In the genomic region with DNA sequence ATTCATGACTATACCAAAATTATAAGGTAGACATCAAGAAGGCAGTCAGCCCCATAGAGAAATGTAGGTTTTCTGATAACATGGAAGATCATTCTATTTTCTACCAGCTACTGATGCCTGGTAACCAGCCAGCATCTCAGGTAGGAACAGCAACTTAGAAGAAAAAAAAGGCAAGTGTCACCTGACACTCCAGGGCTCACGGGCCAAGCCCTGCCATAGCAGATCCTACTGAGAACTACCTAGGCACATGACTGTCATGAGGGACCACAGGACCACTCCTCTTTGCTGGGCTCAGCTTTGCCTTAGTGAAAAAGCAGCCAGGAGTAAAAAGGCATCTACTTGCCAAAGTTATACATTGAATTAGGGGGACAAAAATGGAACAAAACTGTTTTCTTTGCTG, we compare ENCODE assay signal across 20 cellular contexts. TPM values are rescaled to one million over a fixed set of nuclear protein-coding genes. Genes with fewer than 3 reads are reported as not detected.
DNase-seq lines count a peak whose midpoint lies in the region; ATAC-seq and TF ChIP-seq lines count a peak whose summit lies in the region.
"Had no signal": no experiment of that assay in that cellular context is flagged by ENCODE, and none has a peak within 500 bp of the region (broad histone marks: within the 10 kb centered on the region; RNA-seq: fewer than 3 reads in every experiment).

No MANE protein-coding gene starts in this region.

- no peaks in the 10 kb centered on the region for H3K27me3 ChIP-seq in stomach smooth muscle (ENCODE audit: control insufficient read depth in 1 of 2, insufficient read depth in 2 of 2, low read length in 2 of 2)
- H3K27me3 ChIP-seq in body of pancreas = no peaks in the 10 kb centered on the region
- H3K27me3 ChIP-seq: neutrophil had no signal

- H3K36me3 ChIP-seq in stomach smooth muscle (ENCODE audit: control insufficient read depth in 2 of 2, insufficient read depth in 2 of 2, low read length in 2 of 2) (peaks cover 9 to 11% of the 10 kb centered on the region in 2 donors), body of pancreas (replicated peaks in 1 of 2; ENCODE audit: insufficient read depth in 1 of 2, low read depth in 2 of 2) (no peaks in the 10 kb centered on the region)

- ATAC-seq in body of pancreas = no peak

- peaks cover 8% of the 10 kb centered on the region for H3K27me3 Mint-ChIP-seq in glutamatergic neuron (ENCODE audit: unreplicated experiment)
- H3K27me3 Mint-ChIP-seq: activated naive CD4-positive, alpha-beta T cell treated with anti-CD3 and anti-CD28 coated beads, Interleukin-2, amount 50 U/mL, for 24 hours; CD4-positive, CD25-positive, alpha-beta regulatory T cell; memory B cell had no signal

- in situ Hi-C loops in SK-MEL-5 (cut with HindIII; ENCODE audit: low pct_unique_long_range_greater_than_20kb, low sequenced_read_pairs) = no loop called here

- intact Hi-C loops in body of pancreas (cut with DNase I) = no loop called here

- H3K4me1 Mint-ChIP-seq in glutamatergic neuron (ENCODE audit: low read depth, unreplicated experiment) = peaks cover 66% of the 10 kb centered on the region

- TF ChIP-seq POLR2A in body of pancreas (IDR thresholded peaks at IDR 0.05) = no peak

- H3K4me3 Mint-ChIP-seq in glutamatergic neuron (ENCODE audit: unreplicated experiment) = no peak overlapping the region
- H3K4me3 Mint-ChIP-seq: activated naive CD4-positive, alpha-beta T cell treated with anti-CD3 and anti-CD28 coated beads, Interleukin-2, amount 50 U/mL, for 24 hours; CD4-positive, CD25-positive, alpha-beta regulatory T cell; memory B cell had no signal

- H3K4me1 ChIP-seq in stomach smooth muscle (ENCODE audit: control insufficient read depth, insufficient read depth, low read length) (peaks cover 44% of the 10 kb centered on the region), body of pancreas (no peaks in the 10 kb centered on the region)

- H3K9ac ChIP-seq in stomach smooth muscle (ENCODE audit: low read length in 2 of 2) = no peak overlapping the region

- H3K27ac Mint-ChIP-seq in glutamatergic neuron (ENCODE audit: unreplicated experiment) = peak overlapping the region; percentile 48
- H3K27ac Mint-ChIP-seq: activated naive CD4-positive, alpha-beta T cell treated with anti-CD3 and anti-CD28 coated beads, Interleukin-2, amount 50 U/mL, for 24 hours; memory B cell had no signal

- peaks cover 11% of the 10 kb centered on the region for H3K9me3 Mint-ChIP-seq in glutamatergic neuron (ENCODE audit: unreplicated experiment)
- H3K9me3 Mint-ChIP-seq: CD4-positive, CD25-positive, alpha-beta regulatory T cell had no signal

- no peak overlapping the region for H3K4me3 ChIP-seq in stomach smooth muscle (ENCODE audit: low read length in 2 of 2)
- H3K4me3 ChIP-seq in body of pancreas = no peak overlapping the region

- H3K9me3 ChIP-seq in stomach smooth muscle (ENCODE audit: control insufficient read depth in 2 of 2, low read length in 2 of 2) (no peaks in the 10 kb centered on the region), body of pancreas (no peaks in the 10 kb centered on the region)
- H3K9me3 ChIP-seq: neutrophil had no signal

- WGBS in body of pancreas, 2 donors = 94 to 100% methylated on average over 1 of the region's 1 CpG

- peaks cover 9% of the 10 kb centered on the region for H3K36me3 Mint-ChIP-seq in glutamatergic neuron (ENCODE audit: unreplicated experiment)
- H3K36me3 Mint-ChIP-seq: activated naive CD4-positive, alpha-beta T cell treated with anti-CD3 and anti-CD28 coated beads, Interleukin-2, amount 50 U/mL, for 24 hours had no signal

- H3K27ac ChIP-seq in stomach smooth muscle (ENCODE audit: low read length) (peak overlapping the region; percentile 80), body of pancreas (no peak overlapping the region)
- H3K27ac ChIP-seq: neutrophil had no signal

- no peak for TF ChIP-seq CTCF in glutamatergic neuron (IDR thresholded peaks at IDR 0.05; ENCODE audit: partially characterized antibody, unreplicated experiment)
- no peak for TF ChIP-seq CTCF in body of pancreas (IDR thresholded peaks at IDR 0.05)

- DNase-seq in NCI-H1417 (lab: John Stamatoyannopoulos, UW) (peak in 2 of 3 experiments; percentile 47 to 75), NCI-H1417 treated with DMSO at 0.1 percent for 48 hours (lab: John Stamatoyannopoulos, UW) (no peak), SK-MEL-5 (ENCODE audit: low read depth, low spot score) (peak; percentile 30), glutamatergic neuron (no peak), foreskin melanocyte (no peak), body of pancreas (no peak), HPDE6-E6E7 (ENCODE audit: extremely low spot score) (no peak)
- DNase-seq: 8988T; CD4-positive, CD25-positive, alpha-beta regulatory T cell; effector CD8-positive, alpha-beta T cell; EL; KG1; NCI-H1694 treated with DMSO at 0.1 percent for 48 hours; NCI-H774; small intestine; stimulated activated naive CD4-positive, alpha-beta T cell treated with Interleukin-2 at 50 U/mL for 16 hours had no signal

RNA-seq across cellular contexts. Expression of gene CORO1C, which starts 33.4 kb away (rescaled TPM):
- total RNA-seq in SK-MEL-5 (2014; rRNA removed; shearing (Covaris generic)) = 156 and 175 TPM in 2 replicates
- polyA plus RNA-seq in SK-MEL-5 (2015; cell fraction: cytosol; rRNA removed) = 180 and 196 TPM in 2 replicates
- polyA plus RNA-seq in SK-MEL-5 (2015; cell fraction: nucleus; rRNA removed) = 114 and 118 TPM in 2 replicates
- 285 TPM for total RNA-seq in glutamatergic neuron (ENCODE audit: unreplicated experiment)
- 10 to 100 TPM; 26.7 to 27.4 TPM for total RNA-seq in body of pancreas

Comparison
In these comparisons a context has a peak if more than half of its experiments do, and no peak if none do; other contexts are left out.
1. DNase-seq: peak in NCI-H1417 (2 of 3) and SK-MEL-5 (single experiment); none in NCI-H1417 treated with DMSO at 0.1 percent for 48 hours (single experiment), glutamatergic neuron (single experiment), foreskin melanocyte (single experiment), body of pancreas (0 of 4) and HPDE6-E6E7 (single experiment).